11 cellular contexts compared by ENCODE assay signal in the genomic region with DNA sequence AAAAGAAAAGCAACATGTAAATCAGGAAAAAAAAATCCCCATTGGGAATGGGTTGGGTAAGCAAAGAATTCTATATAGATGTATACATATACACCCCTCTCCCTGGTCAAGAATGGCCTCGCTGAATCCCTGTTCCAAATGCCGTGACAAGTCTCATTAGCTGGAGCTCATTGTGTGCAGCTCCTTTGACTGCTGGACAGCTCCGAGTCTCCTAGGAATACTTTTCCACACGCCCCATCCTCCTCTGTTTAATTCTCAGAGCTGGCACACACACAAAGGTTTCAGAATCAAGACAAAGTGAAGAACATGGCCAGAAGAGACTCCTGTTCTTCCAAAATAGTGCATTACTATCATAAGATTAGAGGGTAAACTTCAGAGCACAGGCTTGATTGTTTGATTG.
DNase-seq lines count a peak whose midpoint lies in the region; ATAC-seq, FAIRE-seq and TF ChIP-seq lines count a peak whose summit lies in the region.
"Had no signal": no experiment of that assay in that cellular context is flagged by ENCODE, and none has a peak within 500 bp of the region (broad histone marks: within the 10 kb centered on the region; RNA-seq: fewer than 3 reads in every experiment).

No MANE protein-coding gene starts in this region.

- POLR2A ChIA-PET in Panc1 (lab: Charles Lee) = interaction anchor here (0.6 kb wide), 2 partner anchors 9 to 23 kb away, joined by 3 to 5 read pairs; no protein-coding TSS in a partner anchor

- CTCF ChIA-PET in Panc1 (lab: Charles Lee) = no interaction called here

- H3K4me1 ChIP-seq in Panc1 (ENCODE audit: control insufficient read depth, insufficient read depth, low read length) (no peaks in the 10 kb centered on the region), fibroblast of lung (ENCODE audit: control insufficient read depth, extremely low read depth, insufficient read depth, low read length) (no peaks in the 10 kb centered on the region), parathyroid adenoma (peaks cover 9% of the 10 kb centered on the region)

- no peaks in the 10 kb centered on the region for H3K4me1 Mint-ChIP-seq in type B pancreatic cell (ENCODE audit: unreplicated experiment)

- no peak overlapping the region for H3K4me2 ChIP-seq in fibroblast of lung (ENCODE audit: extremely low read depth, insufficient read depth, low read length)
- no peak overlapping the region for H3K4me2 ChIP-seq in parathyroid adenoma (ENCODE audit: low read length)

- in situ Hi-C loops in Panc1 (cut with HindIII; ENCODE audit: low pct_unique_long_range_greater_than_20kb, low sequenced_read_pairs) = no loop called here

- H3K9me3 Mint-ChIP-seq in type B pancreatic cell = no peaks in the 10 kb centered on the region
- H3K9me3 Mint-ChIP-seq: natural killer cell; T-helper 2 cell treated with Interferon-gamma antibody and Interleukin-4, amounts not matched to agents 5 μg/mL and 100 μg/mL, for 36 hours had no signal

- H3K9me3 ChIP-seq in Panc1 (ENCODE audit: control insufficient read depth, insufficient read depth, low read depth, low read length) (no peaks in the 10 kb centered on the region), fibroblast of lung (ENCODE audit: control insufficient read depth, insufficient read depth, low read depth, low read length) (no peaks in the 10 kb centered on the region), parathyroid adenoma (ENCODE audit: control insufficient read depth, low read length) (no peaks in the 10 kb centered on the region)

- H4K20me1 ChIP-seq in fibroblast of lung (ENCODE audit: control insufficient read depth, extremely low read depth, insufficient read depth, low read length) = no peaks in the 10 kb centered on the region

- H3K27me3 ChIP-seq in Panc1 (ENCODE audit: control insufficient read depth, insufficient read depth, low read length) = no peaks in the 10 kb centered on the region
- no peaks in the 10 kb centered on the region for H3K27me3 ChIP-seq in fibroblast of lung (ENCODE audit: control insufficient read depth, insufficient read depth, low read length)
- H3K27me3 ChIP-seq in parathyroid adenoma (ENCODE audit: control insufficient read depth, insufficient read depth, low read length) = no peaks in the 10 kb centered on the region

- no TSS peak for BruUV-seq in Panc1 (replicated peaks; lab: Mats Ljungman, UMichigan)

- H3K9ac ChIP-seq in fibroblast of lung (ENCODE audit: insufficient read depth, low read length) (no peak overlapping the region), parathyroid adenoma (no peak overlapping the region)

- TF ChIP-seq CTCF in Panc1 (IDR thresholded peaks at IDR 0.05) (no peak), fibroblast of lung (conservative IDR thresholded peaks at IDR 0.05 in 1 of 2, IDR thresholded peaks at IDR 0.05 in 1 of 2; ENCODE audit: low read depth in 1 of 2, low read length in 2 of 2) (no peak), parathyroid adenoma (IDR thresholded peaks at IDR 0.05) (no peak), type B pancreatic cell (conservative IDR thresholded peaks at IDR 0.05) (no peak)

- H3K36me3 Mint-ChIP-seq in type B pancreatic cell = no peaks in the 10 kb centered on the region
- H3K36me3 Mint-ChIP-seq: natural killer cell had no signal

- H2AFZ ChIP-seq in fibroblast of lung (ENCODE audit: low read length) (no peak overlapping the region), parathyroid adenoma (peak overlapping the region; percentile 35)

- DNase-seq in HTR-8/SVneo (ENCODE audit: insufficient read length, low spot score) (peak; percentile 9), Panc1 (ENCODE audit: low read depth, low spot score) (no peak), fibroblast of lung (ENCODE audit: low read depth in 2 of 2) (peak; percentile 44 to 47), KG1 (lab: John Stamatoyannopoulos, UW) (no peak), type B pancreatic cell (ENCODE audit: extremely low spot score, unreplicated experiment) (no peak)
- DNase-seq: activated CD8-positive, alpha-beta memory T cell treated with anti-CD3 and anti-CD28 coated beads for 24 hours; DND-41; natural killer cell had no signal

- intact Hi-C loops in Panc1 (cut with micrococcal nuclease; ENCODE audit: unreplicated experiment) = no loop called here

- no peak for FAIRE-seq in HTR-8/SVneo (lab: Jason Lieb, UNC)

- H3K4me3 Mint-ChIP-seq in type B pancreatic cell = no peak overlapping the region
- H3K4me3 Mint-ChIP-seq: natural killer cell; T-helper 2 cell treated with Interferon-gamma antibody and Interleukin-4, amounts not matched to agents 5 μg/mL and 100 μg/mL, for 36 hours had no signal

- H3K27ac ChIP-seq in Panc1 (ENCODE audit: low read length) (no peak overlapping the region), fibroblast of lung (ENCODE audit: insufficient read depth, low read length) (no peak overlapping the region), parathyroid adenoma (no peak overlapping the region)

- H3K27me3 Mint-ChIP-seq in type B pancreatic cell = no peaks in the 10 kb centered on the region

- H3K4me3 ChIP-seq in Panc1 (ENCODE audit: low read depth in 2 of 2, low read length in 2 of 2) (no peak overlapping the region), fibroblast of lung (replicated peaks in 1 of 4; ENCODE audit: control extremely low read depth in 1 of 4, insufficient read depth in 1 of 4, low read depth in 3 of 4, low read length in 4 of 4) (no peak overlapping the region), parathyroid adenoma (ENCODE audit: low read depth, low read length) (no peak overlapping the region)

- H3K36me3 ChIP-seq in Panc1 (ENCODE audit: control insufficient read depth, insufficient read depth, low read length) = no peaks in the 10 kb centered on the region
- no peaks in the 10 kb centered on the region for H3K36me3 ChIP-seq in fibroblast of lung (ENCODE audit: control insufficient read depth, insufficient read depth, low read length)
- no peaks in the 10 kb centered on the region for H3K36me3 ChIP-seq in parathyroid adenoma (ENCODE audit: control insufficient read depth, insufficient read depth, low read length)

- ATAC-seq in Panc1 (0 out of 2 replicates have a peak, but pooled peaks have one; percentile 45), HG03342 (IDR thresholded peaks at IDR 0.05; ENCODE audit: unreplicated experiment) (no peak)
- ATAC-seq: natural killer cell had no signal

- H3K79me2 ChIP-seq in fibroblast of lung (ENCODE audit: control insufficient read depth, insufficient read depth, low read length) = no peaks in the 10 kb centered on the region
- H3K79me2 ChIP-seq in parathyroid adenoma = no peaks in the 10 kb centered on the region

- H3K27ac Mint-ChIP-seq in type B pancreatic cell = no peak overlapping the region
- H3K27ac Mint-ChIP-seq: natural killer cell; T-helper 2 cell treated with Interferon-gamma antibody and Interleukin-4, amounts not matched to agents 5 μg/mL and 100 μg/mL, for 36 hours had no signal

Comparison
In these comparisons a context has a peak if more than half of its experiments do, and no peak if none do; other contexts are left out.
1. DNase-seq: peak in HTR-8/SVneo (single experiment) and fibroblast of lung (2 of 2); none in Panc1 (single experiment), KG1 (single experiment) and type B pancreatic cell (single experiment).